Comparison of ENCODE assay signal across 1 cellular context in genomic region chr16:30186782-30187555, GRCh38.
TF ChIP-seq lines count a peak whose summit lies in the region.

No MANE protein-coding gene starts in this region.

TF ChIP-seq in K562, 482 proteins besides CTCF, POLR2A, EP300 and RAD21 (continued from another document):
- peak in 1 of 2 experiments; percentile 74; a peak in 1 of 4 replicates for TF ChIP-seq TEAD1 (CRISPR knock-in tag; IDR thresholded peaks at IDR 0.05)
- TF ChIP-seq GATA2 (CRISPR knock-in tag; IDR thresholded peaks at IDR 0.05), result peak; percentile 74
- no peak for TF ChIP-seq ZNF133 (CRISPR knock-in tag; IDR thresholded peaks at IDR 0.05)
- peak; percentile 29; the same call in 1 of the 2 replicates for TF ChIP-seq JUN (IDR thresholded peaks at IDR 0.05; ENCODE audit: borderline replicate concordance, low read depth, low read length)
- TF ChIP-seq JUN (CRISPR knock-in tag; IDR thresholded peaks at IDR 0.05; ENCODE audit: borderline replicate concordance), result no peak
- peak; percentile 56; the same call in 1 of the 2 replicates for TF ChIP-seq POLR2G (IDR thresholded peaks at IDR 0.05; ENCODE audit: low read depth, low read length)
- TF ChIP-seq KDM1A (IDR thresholded peaks at IDR 0.05), result peak; percentile 67 to 78; a peak in 3 of 4 replicates
- peak; percentile 60; the same call in 1 of the 2 replicates for TF ChIP-seq ETV5 (CRISPR knock-in tag; IDR thresholded peaks at IDR 0.05; ENCODE audit: low read depth)
- TF ChIP-seq ZNF511 (CRISPR knock-in tag; IDR thresholded peaks at IDR 0.05), result peak; percentile 84
- peak; percentile 56; the same call in 1 of the 2 replicates for TF ChIP-seq SMC3 (conservative IDR thresholded peaks at IDR 0.05; ENCODE audit: insufficient read depth, low read depth, low read length)
- TF ChIP-seq HCFC1 (IDR thresholded peaks at IDR 0.05; ENCODE audit: low read depth, low read length), result peak; percentile 27; the same call in 1 of the 2 replicates
- TF ChIP-seq, protein P1, sequence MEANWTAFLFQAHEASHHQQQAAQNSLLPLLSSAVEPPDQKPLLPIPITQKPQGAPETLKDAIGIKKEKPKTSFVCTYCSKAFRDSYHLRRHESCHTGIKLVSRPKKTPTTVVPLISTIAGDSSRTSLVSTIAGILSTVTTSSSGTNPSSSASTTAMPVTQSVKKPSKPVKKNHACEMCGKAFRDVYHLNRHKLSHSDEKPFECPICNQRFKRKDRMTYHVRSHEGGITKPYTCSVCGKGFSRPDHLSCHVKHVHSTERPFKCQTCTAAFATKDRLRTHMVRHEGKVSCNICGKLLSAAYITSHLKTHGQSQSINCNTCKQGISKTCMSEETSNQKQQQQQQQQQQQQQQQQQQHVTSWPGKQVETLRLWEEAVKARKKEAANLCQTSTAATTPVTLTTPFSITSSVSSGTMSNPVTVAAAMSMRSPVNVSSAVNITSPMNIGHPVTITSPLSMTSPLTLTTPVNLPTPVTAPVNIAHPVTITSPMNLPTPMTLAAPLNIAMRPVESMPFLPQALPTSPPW (CRISPR knock-in tag; IDR thresholded peaks at IDR 0.05), result peak; percentile 62
- TF ChIP-seq ZBTB7A (IDR thresholded peaks at IDR 0.05; ENCODE audit: borderline replicate concordance, control insufficient read depth, low read depth, low read length), result peak; percentile 74; the same call in 1 of the 2 replicates
- peak; percentile 83 for TF ChIP-seq TFAP4 (CRISPR knock-in tag; IDR thresholded peaks at IDR 0.05; ENCODE audit: borderline replicate concordance)
- TF ChIP-seq BCOR (IDR thresholded peaks at IDR 0.05), result peak; percentile 75
- TF ChIP-seq, protein P2, sequence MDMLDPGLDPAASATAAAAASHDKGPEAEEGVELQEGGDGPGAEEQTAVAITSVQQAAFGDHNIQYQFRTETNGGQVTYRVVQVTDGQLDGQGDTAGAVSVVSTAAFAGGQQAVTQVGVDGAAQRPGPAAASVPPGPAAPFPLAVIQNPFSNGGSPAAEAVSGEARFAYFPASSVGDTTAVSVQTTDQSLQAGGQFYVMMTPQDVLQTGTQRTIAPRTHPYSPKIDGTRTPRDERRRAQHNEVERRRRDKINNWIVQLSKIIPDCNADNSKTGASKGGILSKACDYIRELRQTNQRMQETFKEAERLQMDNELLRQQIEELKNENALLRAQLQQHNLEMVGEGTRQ (CRISPR knock-in tag; IDR thresholded peaks at IDR 0.05), result no peak
- no peak for TF ChIP-seq ILF3 (IDR thresholded peaks at IDR 0.05; ENCODE audit: borderline replicate concordance)
- 0 out of 2 replicates have a peak, but pooled peaks have one; percentile 24 for TF ChIP-seq HNRNPL (IDR thresholded peaks at IDR 0.05; ENCODE audit: low read depth, low read length)
- 0 out of 2 replicates have a peak, but pooled peaks have one; percentile 33 for TF ChIP-seq TARDBP (IDR thresholded peaks at IDR 0.05)
- TF ChIP-seq HNRNPLL (IDR thresholded peaks at IDR 0.05; ENCODE audit: low read depth, low read length, poor library complexity, severe bottlenecking), result peak; percentile 32
- TF ChIP-seq CBX1 (IDR thresholded peaks at IDR 0.05; ENCODE audit: low read depth), result 0 out of 2 replicates have a peak, but pooled peaks have one; percentile 37
- no peak for TF ChIP-seq ATF1 (CRISPR knock-in tag; IDR thresholded peaks at IDR 0.05)
- peak; percentile 67 for TF ChIP-seq ATF1 (tag; IDR thresholded peaks at IDR 0.05)
- TF ChIP-seq ETV1 (tag; conservative IDR thresholded peaks at IDR 0.05; ENCODE audit: low read depth), result peak; percentile 60
- peak; percentile 50; the same call in 1 of the 2 replicates for TF ChIP-seq TRIM28 (IDR thresholded peaks at IDR 0.05)
- peak in 1 of 2 experiments; percentile 81; a peak in 2 of 4 replicates for TF ChIP-seq RCOR1 (IDR thresholded peaks at IDR 0.05; ENCODE audit: borderline replicate concordance in 1 of 2, low read depth in 2 of 2, low read length in 2 of 2)
- no peak for TF ChIP-seq ZNF695 (CRISPR knock-in tag; IDR thresholded peaks at IDR 0.05)
- no peak for TF ChIP-seq DMBX1 (CRISPR knock-in tag; IDR thresholded peaks at IDR 0.05; ENCODE audit: borderline replicate concordance)
- TF ChIP-seq NFYB (IDR thresholded peaks at IDR 0.05; ENCODE audit: extremely low read depth, insufficient read length), result no peak
- TF ChIP-seq HDAC1 (IDR thresholded peaks at IDR 0.05), result peak in 1 of 2 experiments; percentile 88; a peak in 2 of 4 replicates
- TF ChIP-seq MECOM (CRISPR knock-in tag; IDR thresholded peaks at IDR 0.05), result no peak
- peak; percentile 9; the same call in 1 of the 2 replicates for TF ChIP-seq FOXP4 (CRISPR knock-in tag; IDR thresholded peaks at IDR 0.05; ENCODE audit: borderline replicate concordance)
- peak in 1 of 3 experiments; percentile 21 for TF ChIP-seq YY1 (IDR thresholded peaks at IDR 0.05; ENCODE audit: borderline replicate concordance in 1 of 3, control insufficient read depth in 1 of 3, extremely low read depth in 1 of 3, insufficient read depth in 3 of 3, insufficient read length in 1 of 3, insufficient replicate concordance in 2 of 3, low read depth in 1 of 3, low read length in 2 of 3)
- peak; percentile 24 for TF ChIP-seq CTCFL (IDR thresholded peaks at IDR 0.05; ENCODE audit: borderline replicate concordance, insufficient read depth, low read depth, low read length, poor library complexity, severe bottlenecking)
- 0 out of 2 replicates have a peak, but pooled peaks have one; percentile 30 for TF ChIP-seq ZBTB9 (CRISPR knock-in tag; IDR thresholded peaks at IDR 0.05)
- TF ChIP-seq MTA3 (IDR thresholded peaks at IDR 0.05; ENCODE audit: borderline replicate concordance), result peak; percentile 83
- peak; percentile 26; the same call in 1 of the 2 replicates for TF ChIP-seq KLF16 (IDR thresholded peaks at IDR 0.05)
- TF ChIP-seq CBFA2T3 (IDR thresholded peaks at IDR 0.05), result peak; percentile 80
- no peak for TF ChIP-seq SRSF1 (IDR thresholded peaks at IDR 0.05; ENCODE audit: low read depth, low read length)
- TF ChIP-seq KAT7 (CRISPR knock-in tag; IDR thresholded peaks at IDR 0.05; ENCODE audit: borderline replicate concordance), result peak; percentile 92; the same call in 1 of the 2 replicates
- no peak for TF ChIP-seq BRD4 (IDR thresholded peaks at IDR 0.05)
- peak; percentile 21; the same call in 1 of the 2 replicates for TF ChIP-seq FOXK1 (CRISPR knock-in tag; IDR thresholded peaks at IDR 0.05; ENCODE audit: borderline replicate concordance)
- peak in 1 of 2 experiments; percentile 43; a peak in 1 of 4 replicates for TF ChIP-seq ZNF639 (CRISPR knock-in tag; conservative IDR thresholded peaks at IDR 0.05 in 1 of 2, IDR thresholded peaks at IDR 0.05 in 1 of 2)
- peak; percentile 53; the same call in 1 of the 2 replicates for TF ChIP-seq SMARCE1 (IDR thresholded peaks at IDR 0.05)
- no peak for TF ChIP-seq BRCA1 (IDR thresholded peaks at IDR 0.05)
- TF ChIP-seq BRCA1 (CRISPR knock-in tag; IDR thresholded peaks at IDR 0.05), result peak; percentile 87; the same call in 1 of the 2 replicates
- peak; percentile 78 for TF ChIP-seq CHD4 (IDR thresholded peaks at IDR 0.05; ENCODE audit: insufficient read depth, insufficient replicate concordance, low read depth, low read length, poor library complexity, severe bottlenecking)
- TF ChIP-seq JUND (IDR thresholded peaks at IDR 0.05; ENCODE audit: borderline replicate concordance, low read depth, low read length), result no peak; the same call in 1 of the 2 replicates
- peak; percentile 31; the same call in 1 of the 3 replicates for TF ChIP-seq JUND (tag; IDR thresholded peaks at IDR 0.05; ENCODE audit: borderline replicate concordance, low read depth, low read length)
- peak in 1 of 2 experiments; percentile 19; a peak in 1 of 4 replicates for TF ChIP-seq MLLT1 (IDR thresholded peaks at IDR 0.05)
